Comparison of ENCODE assay signal across 9 cellular contexts in genomic region chr5:117888688-117889087, GRCh38.
DNase-seq lines count a peak whose midpoint lies in the region; ATAC-seq and TF ChIP-seq lines count a peak whose summit lies in the region.
"Had no signal": no experiment of that assay in that cellular context is flagged by ENCODE, and none has a peak within 500 bp of the region (broad histone marks: within the 10 kb centered on the region; RNA-seq: fewer than 3 reads in every experiment).

No MANE protein-coding gene starts in this region.

- H3K27me3 Mint-ChIP-seq in T-helper 1 cell treated with Interleukin-12 subunit alpha and Interleukin-12 subunit beta and Interleukin-4 antibody, amounts not matched to agents 30 μg/mL and 1 μg/mL, for 36 hours (ENCODE audit: low read depth) = no peaks in the 10 kb centered on the region

- H3K4me1 ChIP-seq in sigmoid colon = peaks cover 0 to 13% (median 0%) of the 10 kb centered on the region in 4 donors

- no peaks in the 10 kb centered on the region for H3K9me3 ChIP-seq in sigmoid colon

- no peaks in the 10 kb centered on the region for H3K27me3 ChIP-seq in sigmoid colon

- no peak for TF ChIP-seq EP300 in sigmoid colon (IDR thresholded peaks at IDR 0.05)

- peak overlapping the region; percentile 55 for H3K4me3 Mint-ChIP-seq in T-helper 1 cell treated with Interleukin-12 subunit alpha and Interleukin-12 subunit beta and Interleukin-4 antibody, amounts not matched to agents 30 μg/mL and 1 μg/mL, for 36 hours

- H3K4me1 Mint-ChIP-seq in T-helper 1 cell treated with Interleukin-12 subunit alpha and Interleukin-12 subunit beta and Interleukin-4 antibody, amounts not matched to agents 30 μg/mL and 1 μg/mL, for 36 hours (ENCODE audit: low read depth) = peaks cover 12% of the 10 kb centered on the region

- H3K4me3 ChIP-seq in sigmoid colon = peak overlapping the region in 3 of 4 donors; percentile 12 to 33 (median 21)

- no peaks in the 10 kb centered on the region for H3K36me3 Mint-ChIP-seq in T-helper 1 cell treated with Interleukin-12 subunit alpha and Interleukin-12 subunit beta and Interleukin-4 antibody, amounts not matched to agents 30 μg/mL and 1 μg/mL, for 36 hours (ENCODE audit: low read depth)

- H3K36me3 ChIP-seq in sigmoid colon = no peaks in the 10 kb centered on the region

- ATAC-seq in GM19035 (IDR thresholded peaks at IDR 0.05; ENCODE audit: unreplicated experiment) (peak; percentile 85), HG02870 (IDR thresholded peaks at IDR 0.05; ENCODE audit: unreplicated experiment) (peak; percentile 82)
- ATAC-seq: Panc1 had no signal

- DNase-seq in sigmoid colon (no peak), HK-2 (ENCODE audit: unreplicated experiment) (no peak), NCI-H1092 (lab: John Stamatoyannopoulos, UW) (no peak), SIG-M5 (lab: John Stamatoyannopoulos, UW) (no peak), cerebellar nuclear complex (lab: John Stamatoyannopoulos, UW) (no peak)

- intact Hi-C loops in sigmoid colon (cut with DNase I) = no loop called here

- TF ChIP-seq CTCF in sigmoid colon (IDR thresholded peaks at IDR 0.05) = no peak

- WGBS in sigmoid colon, 2 donors = 34 to 36% methylated on average over 2 of the region's 2 CpGs

- peak overlapping the region in 1 of 4 donors; percentile 8 for H3K27ac ChIP-seq in sigmoid colon

- peak overlapping the region; percentile 73 for H3K27ac Mint-ChIP-seq in T-helper 1 cell treated with Interleukin-12 subunit alpha and Interleukin-12 subunit beta and Interleukin-4 antibody, amounts not matched to agents 30 μg/mL and 1 μg/mL, for 36 hours

- TF ChIP-seq POLR2A in sigmoid colon (IDR thresholded peaks at IDR 0.05) = no peak

- H3K9me3 Mint-ChIP-seq in T-helper 1 cell treated with Interleukin-12 subunit alpha and Interleukin-12 subunit beta and Interleukin-4 antibody, amounts not matched to agents 30 μg/mL and 1 μg/mL, for 36 hours = no peaks in the 10 kb centered on the region
